17 cellular contexts compared by ENCODE assay signal in genomic region chr2:6856548-6856920, GRCh38. TPM values are rescaled to one million over a fixed set of nuclear protein-coding genes. Genes with fewer than 3 reads are reported as not detected.
DNase-seq lines count a peak whose midpoint lies in the region; ATAC-seq and TF ChIP-seq lines count a peak whose summit lies in the region.
"Had no signal": no experiment of that assay in that cellular context is flagged by ENCODE, and none has a peak within 500 bp of the region (broad histone marks: within the 10 kb centered on the region; RNA-seq: fewer than 3 reads in every experiment).

No MANE protein-coding gene starts in this region.

- H3K9me2 ChIP-seq in PC-3 (replicated peaks; ENCODE audit: low read length) = no peaks in the 10 kb centered on the region

- H2BK120ac ChIP-seq in IMR-90 (ENCODE audit: low read depth, low read length) = no peak overlapping the region

- H3K36me3 Mint-ChIP-seq in activated CD8-positive, alpha-beta T cell treated with anti-CD3 and anti-CD28 coated beads, Interleukin-2, amount 10 ng/mL, durations not matched to agents 7 days and 5 days (ENCODE audit: low read depth) = peaks cover 92% of the 10 kb centered on the region
- peaks cover 40% of the 10 kb centered on the region for H3K36me3 Mint-ChIP-seq in activated CD8-positive, alpha-beta T cell treated with anti-CD3 and anti-CD28 coated beads for 36 hours (ENCODE audit: low read depth)

- H4K5ac ChIP-seq in IMR-90 (ENCODE audit: low read depth, low read length) = no peak overlapping the region

- TF ChIP-seq CTCF in activated CD8-positive, alpha-beta T cell treated with anti-CD3 and anti-CD28 coated beads for 36 hours (IDR thresholded peaks at IDR 0.05) = no peak
- TF ChIP-seq CTCF in IMR-90 (conservative IDR thresholded peaks at IDR 0.05; ENCODE audit: low read depth, low read length) (no peak), PC-3 (conservative IDR thresholded peaks at IDR 0.05; ENCODE audit: low read depth, low read length) (no peak)

- no peak for ATAC-seq in activated CD8-positive, alpha-beta T cell treated with anti-CD3 and anti-CD28 coated beads, Interleukin-2, amount 10 ng/mL, durations not matched to agents 7 days and 5 days
- ATAC-seq in activated CD8-positive, alpha-beta T cell treated with anti-CD3 and anti-CD28 coated beads for 36 hours = no peak
- ATAC-seq in IMR-90 (ENCODE audit: low read depth) = no peak
- ATAC-seq in PC-3 = no peak
- no peak for ATAC-seq in GM21529 (IDR thresholded peaks at IDR 0.05; ENCODE audit: unreplicated experiment)
- ATAC-seq: GM12878, GM23338 had no signal

- H4K8ac ChIP-seq in IMR-90 (ENCODE audit: low read depth in 2 of 2, low read length in 2 of 2) = no peak overlapping the region

- H3F3A ChIP-seq in PC-3 (ENCODE audit: low read length, unreplicated experiment) = no peaks in the 10 kb centered on the region

- H3K56ac ChIP-seq in IMR-90 (ENCODE audit: extremely low read depth, insufficient read depth, low read length) = no peak overlapping the region

- H3K4me3 Mint-ChIP-seq in activated CD8-positive, alpha-beta T cell treated with anti-CD3 and anti-CD28 coated beads, Interleukin-2, amount 10 ng/mL, durations not matched to agents 7 days and 5 days = no peak overlapping the region
- no peak overlapping the region for H3K4me3 Mint-ChIP-seq in activated CD8-positive, alpha-beta T cell treated with anti-CD3 and anti-CD28 coated beads for 36 hours
- H3K4me3 Mint-ChIP-seq: B cell; CD4-positive, alpha-beta T cell; GM23338; H9 had no signal

- intact Hi-C loops in activated CD8-positive, alpha-beta T cell treated with anti-CD3 and anti-CD28 coated beads for 36 hours (cut with micrococcal nuclease) = no loop called here
- intact Hi-C loops in IMR-90 (cut with micrococcal nuclease) (no loop called here), PC-3 (cut with micrococcal nuclease) (no loop called here)

- in situ Hi-C loops in IMR-90 (cut with MboI; ENCODE audit: low sequenced_read_pairs) = no loop called here

- no peak overlapping the region for H2BK20ac ChIP-seq in IMR-90 (ENCODE audit: low read depth, low read length)

- no peak overlapping the region for H4K91ac ChIP-seq in IMR-90 (ENCODE audit: insufficient read depth, low read depth, low read length)

- H3K4me3 ChIP-seq in ACC112 (ENCODE audit: low read depth, low read length) (no peak overlapping the region), IMR-90 (ENCODE audit: insufficient read depth, low read depth, low read length) (no peak overlapping the region), PC-3 (ENCODE audit: low read length) (no peak overlapping the region)
- H3K4me3 ChIP-seq: GM12878, GM23338 had no signal

- H3K36me3 ChIP-seq in ACC112 (ENCODE audit: insufficient read depth, low read length) = peaks cover 50% of the 10 kb centered on the region
- H3K36me3 ChIP-seq in IMR-90 (ENCODE audit: control insufficient read depth, insufficient read depth, low read length) = no peaks in the 10 kb centered on the region
- no peaks in the 10 kb centered on the region for H3K36me3 ChIP-seq in PC-3 (ENCODE audit: low read depth, low read length)

- POLR2A ChIA-PET in activated CD8-positive, alpha-beta T cell treated with anti-CD3 and anti-CD28 coated beads, Interleukin-2, amount 10 ng/mL, durations not matched to agents 7 days and 5 days (lab: Charles Lee) = no interaction called here
- POLR2A ChIA-PET in activated CD8-positive, alpha-beta T cell treated with anti-CD3 and anti-CD28 coated beads for 36 hours (lab: Charles Lee) = no interaction called here
- POLR2A ChIA-PET in IMR-90 (lab: Charles Lee; ENCODE audit: unreplicated experiment) = interaction anchor here (0.6 kb wide), 2 partner anchors 24 to 33 kb away, joined by 3 to 9 read pairs; no protein-coding TSS in a partner anchor
- POLR2A ChIA-PET in PC-3 (lab: Charles Lee; ENCODE audit: unreplicated experiment) = no interaction called here

- no peaks in the 10 kb centered on the region for H3K27me3 ChIP-seq in ACC112 (ENCODE audit: insufficient read depth, low read length)
- H3K27me3 ChIP-seq in IMR-90 (ENCODE audit: control insufficient read depth, insufficient read depth, low read length) = no peaks in the 10 kb centered on the region; the same call in 1 of the 2 replicates
- no peaks in the 10 kb centered on the region for H3K27me3 ChIP-seq in PC-3 (ENCODE audit: low read length)

- H3K27me3 Mint-ChIP-seq in activated CD8-positive, alpha-beta T cell treated with anti-CD3 and anti-CD28 coated beads, Interleukin-2, amount 10 ng/mL, durations not matched to agents 7 days and 5 days (ENCODE audit: low read depth) = no peaks in the 10 kb centered on the region
- H3K27me3 Mint-ChIP-seq in activated CD8-positive, alpha-beta T cell treated with anti-CD3 and anti-CD28 coated beads for 36 hours = no peaks in the 10 kb centered on the region
- H3K27me3 Mint-ChIP-seq: B cell; CD4-positive, alpha-beta T cell had no signal

- H3K79me1 ChIP-seq in IMR-90 (ENCODE audit: low read depth in 1 of 2, low read length in 2 of 2) = no peaks in the 10 kb centered on the region

- H3K4ac ChIP-seq in IMR-90 (ENCODE audit: low read depth, low read length) = no peak overlapping the region

- no peak overlapping the region for H3K18ac ChIP-seq in IMR-90 (ENCODE audit: low read depth, low read length)

- no peak for TF ChIP-seq RAD21 in IMR-90 (IDR thresholded peaks at IDR 0.05; ENCODE audit: low read length)

- peaks cover 83% of the 10 kb centered on the region for H3K4me1 Mint-ChIP-seq in activated CD8-positive, alpha-beta T cell treated with anti-CD3 and anti-CD28 coated beads, Interleukin-2, amount 10 ng/mL, durations not matched to agents 7 days and 5 days (ENCODE audit: low read depth)
- no peaks in the 10 kb centered on the region for H3K4me1 Mint-ChIP-seq in activated CD8-positive, alpha-beta T cell treated with anti-CD3 and anti-CD28 coated beads for 36 hours (ENCODE audit: low read depth)
- H3K4me1 Mint-ChIP-seq: B cell, GM23338, H9 had no signal

- H3K27ac ChIP-seq in ACC112 (ENCODE audit: low read depth, low read length) = peak overlapping the region; percentile 47
- no peak overlapping the region for H3K27ac ChIP-seq in IMR-90 (ENCODE audit: insufficient read depth, low read length)
- no peak overlapping the region for H3K27ac ChIP-seq in PC-3 (ENCODE audit: low read length)

- CTCF ChIA-PET in activated CD8-positive, alpha-beta T cell treated with anti-CD3 and anti-CD28 coated beads, Interleukin-2, amount 10 ng/mL, durations not matched to agents 7 days and 5 days (lab: Charles Lee) = interaction anchor here (0.9 to 1.3 kb wide), 2 partner anchors 10 to 188 kb away, joined by 3 to 4 read pairs; partner anchors contain the start of gene CMPK2
- CTCF ChIA-PET in activated CD8-positive, alpha-beta T cell treated with anti-CD3 and anti-CD28 coated beads for 36 hours (lab: Charles Lee) = interaction anchor here (1.4 to 1.6 kb wide), 2 partner anchors 31 to 188 kb away, joined by 4 to 5 read pairs; no protein-coding TSS in a partner anchor
- CTCF ChIA-PET in IMR-90 (lab: Yijun Ruan, JAX) (interaction anchor here (0.7 kb wide), 1 partner anchor 137 kb away, joined by 6 read pairs; no protein-coding TSS in a partner anchor), PC-3 (lab: Charles Lee) (interaction anchor here (0.6 kb wide), 1 partner anchor 21 kb away, joined by 4 read pairs; no protein-coding TSS in a partner anchor)

- no TSS peak for BruUV-seq in IMR-90 (replicated peaks; lab: Mats Ljungman, UMichigan)
- BruUV-seq in PC-3 (replicated peaks; lab: Mats Ljungman, UMichigan) = no TSS peak

- H2BK15ac ChIP-seq in IMR-90 (ENCODE audit: low read depth, low read length) = no peak overlapping the region

- H3K27ac Mint-ChIP-seq in activated CD8-positive, alpha-beta T cell treated with anti-CD3 and anti-CD28 coated beads, Interleukin-2, amount 10 ng/mL, durations not matched to agents 7 days and 5 days = peak overlapping the region; percentile 31
- no peak overlapping the region for H3K27ac Mint-ChIP-seq in activated CD8-positive, alpha-beta T cell treated with anti-CD3 and anti-CD28 coated beads for 36 hours
- H3K27ac Mint-ChIP-seq: B cell; CD4-positive, alpha-beta T cell; GM23338; H9 had no signal

- WGBS in IMR-90 (ENCODE audit: extremely low coverage in 2 of 2, insufficient read length in 1 of 2), 2 experiments = no CpG with 5 or more reads among the region's 1 CpG

- no peak overlapping the region for H2AK5ac ChIP-seq in IMR-90 (ENCODE audit: low read depth, low read length)

- H3K4me1 ChIP-seq in ACC112 (ENCODE audit: control insufficient read depth, insufficient read depth, low read length, unreplicated experiment) (peaks cover 17% of the 10 kb centered on the region), IMR-90 (ENCODE audit: control insufficient read depth, insufficient read depth, low read length) (no peaks in the 10 kb centered on the region), PC-3 (ENCODE audit: insufficient read depth, low read length) (peaks cover 14% of the 10 kb centered on the region)

- H2AFZ ChIP-seq in ACC112 (ENCODE audit: low read length, unreplicated experiment) (no peak overlapping the region), IMR-90 (replicated peaks; ENCODE audit: low read length, poor library complexity) (no peak overlapping the region), PC-3 (ENCODE audit: low read length) (no peak overlapping the region)
- H2AFZ ChIP-seq: GM23338 had no signal

- H3K9me3 ChIP-seq in IMR-90 (ENCODE audit: control insufficient read depth, insufficient read depth, low read length) (no peaks in the 10 kb centered on the region), PC-3 (ENCODE audit: low read length) (no peaks in the 10 kb centered on the region)

- no peak for TF ChIP-seq POLR2A in IMR-90 (IDR thresholded peaks at IDR 0.05; ENCODE audit: low read depth, low read length)

- H2AK9ac ChIP-seq in IMR-90 (replicated peaks; ENCODE audit: low read depth, low read length, poor library complexity) = no peak overlapping the region

- H3K79me2 ChIP-seq in ACC112 (ENCODE audit: control insufficient read depth, insufficient read depth, low read length, unreplicated experiment) = peaks cover 9% of the 10 kb centered on the region
- H3K79me2 ChIP-seq in PC-3 (ENCODE audit: low read length) = no peaks in the 10 kb centered on the region

- H2BK5ac ChIP-seq in IMR-90 (ENCODE audit: low read depth, low read length, poor library complexity, severe bottlenecking) = no peak overlapping the region

- no peaks in the 10 kb centered on the region for H3K9me1 ChIP-seq in IMR-90 (ENCODE audit: insufficient read depth, low read length)

- peaks cover 18% of the 10 kb centered on the region for H3K9me3 Mint-ChIP-seq in activated CD8-positive, alpha-beta T cell treated with anti-CD3 and anti-CD28 coated beads, Interleukin-2, amount 10 ng/mL, durations not matched to agents 7 days and 5 days (ENCODE audit: insufficient read depth)
- peaks cover 17% of the 10 kb centered on the region for H3K9me3 Mint-ChIP-seq in activated CD8-positive, alpha-beta T cell treated with anti-CD3 and anti-CD28 coated beads for 36 hours

- no peak for DNase-seq in activated CD8-positive, alpha-beta T cell treated with anti-CD3 and anti-CD28 coated beads, Interleukin-2, amount 10 ng/mL, durations not matched to agents 7 days and 5 days
- no peak for DNase-seq in activated CD8-positive, alpha-beta T cell treated with anti-CD3 and anti-CD28 coated beads for 36 hours
- DNase-seq in IMR-90 (no peak), PC-3 (peak; percentile 29), cerebellar cortex (ENCODE audit: low spot score) (no peak), T-helper 9 cell (no peak)
- DNase-seq: C1 segment of cervical spinal cord; CD4-positive, alpha-beta T cell; DMS 273 treated with DMSO at 0.1 percent for 48 hours; H9 had no signal

- H3K14ac ChIP-seq in IMR-90 (replicated peaks; ENCODE audit: low read depth, low read length) = no peak overlapping the region

- H4K20me1 ChIP-seq in IMR-90 (ENCODE audit: insufficient read depth, low read length) (no peaks in the 10 kb centered on the region), PC-3 (ENCODE audit: low read length) (no peaks in the 10 kb centered on the region)

- H3K9ac ChIP-seq in IMR-90 (ENCODE audit: low read depth, low read length) (no peak overlapping the region), PC-3 (ENCODE audit: low read length) (no peak overlapping the region)

- no peak overlapping the region for H3K4me2 ChIP-seq in IMR-90 (ENCODE audit: low read depth, low read length)
- H3K4me2 ChIP-seq in PC-3 (ENCODE audit: low read length) = no peak overlapping the region
- H3K4me2 ChIP-seq: GM23338 had no signal

- no peak overlapping the region for H3K23ac ChIP-seq in IMR-90 (ENCODE audit: low read depth, low read length)

- dilution Hi-C loops in IMR-90 (cut with HindIII; ENCODE audit: low sequenced_read_pairs, unreplicated experiment) = no loop called here

RNA-seq across cellular contexts. Expression of gene CMPK2, which starts 9.2 kb away (rescaled TPM):
- 10 to 100 TPM; 84.0 to 90.8 TPM for total RNA-seq in activated CD8-positive, alpha-beta T cell treated with anti-CD3 and anti-CD28 coated beads, Interleukin-2, amount 10 ng/mL, durations not matched to agents 7 days and 5 days
- total RNA-seq in activated CD8-positive, alpha-beta T cell treated with anti-CD3 and anti-CD28 coated beads for 36 hours = 1 to 10 TPM; 3.2 to 4.5 TPM
- total RNA-seq in IMR-90 (2012; rRNA removed) = 0.18 and 0.28 TPM in 2 replicates
- 0.03 and 0.11 TPM in 2 replicates for polyA plus RNA-seq in IMR-90 (2012; rRNA removed)
- 0.02 TPM in 1 of 2 replicates, not detected in the other for polyA plus RNA-seq in IMR-90 (2012; cell fraction: cytosol; rRNA removed)
- polyA plus RNA-seq in IMR-90 (2012; cell fraction: nucleus; rRNA removed; ENCODE audit: low replicate concordance) = 0.05 and 0.07 TPM in 2 replicates
- 5.0 and 6.5 TPM in 2 replicates for total RNA-seq in PC-3 (2014; rRNA removed)
- total RNA-seq: G401 had no signal

RNA-seq across cellular contexts. Expression of gene RSAD2, which starts 21.0 kb away (rescaled TPM):
- total RNA-seq in activated CD8-positive, alpha-beta T cell treated with anti-CD3 and anti-CD28 coated beads, Interleukin-2, amount 10 ng/mL, durations not matched to agents 7 days and 5 days = 10 to 100 TPM; 72.4 to 74.5 TPM
- 1 to 10 TPM; 2.8 to 3.7 TPM for total RNA-seq in activated CD8-positive, alpha-beta T cell treated with anti-CD3 and anti-CD28 coated beads for 36 hours
- total RNA-seq in IMR-90 (2012; rRNA removed) (not detected in 2 replicates), PC-3 (2014; rRNA removed) (0.35 and 2.1 TPM in 2 replicates)
- not detected in 2 replicates for polyA plus RNA-seq in IMR-90 (2012; rRNA removed)
- polyA plus RNA-seq in IMR-90 (2012; cell fraction: cytosol; rRNA removed) = not detected in 2 replicates
- polyA plus RNA-seq in IMR-90 (2012; cell fraction: nucleus; rRNA removed; ENCODE audit: low replicate concordance) = not detected in 2 replicates
- total RNA-seq: G401, H9, HT1080 had no signal
- polyA plus RNA-seq: GM23338 had no signal

Comparison
In these comparisons a context has a peak if more than half of its experiments do, and no peak if none do; other contexts are left out.
1. RNA of gene CMPK2, which starts 9.2 kb away (total RNA-seq): 84.0 to 90.8 TPM in activated CD8-positive, alpha-beta T cell treated with anti-CD3 and anti-CD28 coated beads, Interleukin-2, amount 10 ng/mL, durations not matched to agents 7 days and 5 days; 5.0 to 6.5 TPM in PC-3, 3.2 to 4.5 TPM in activated CD8-positive, alpha-beta T cell treated with anti-CD3 and anti-CD28 coated beads for 36 hours and 0.18 to 0.28 TPM in IMR-90; every median in the first group is over 10 times any median in the second.
2. RNA of gene RSAD2, which starts 21.0 kb away (total RNA-seq): 72.4 to 74.5 TPM in activated CD8-positive, alpha-beta T cell treated with anti-CD3 and anti-CD28 coated beads, Interleukin-2, amount 10 ng/mL, durations not matched to agents 7 days and 5 days; 2.8 to 3.7 TPM in activated CD8-positive, alpha-beta T cell treated with anti-CD3 and anti-CD28 coated beads for 36 hours, 0.35 to 2.1 TPM in PC-3 and not detected in IMR-90; every median in the first group is over 10 times any median in the second.